In genomic region chr6:72500669-72501068, GRCh38 we compare ENCODE assay signal across 26 cellular contexts.
DNase-seq lines count a peak whose midpoint lies in the region; ATAC-seq, FAIRE-seq and TF ChIP-seq lines count a peak whose summit lies in the region.
"Had no signal": no experiment of that assay in that cellular context is flagged by ENCODE, and none has a peak within 500 bp of the region (broad histone marks: within the 10 kb centered on the region; RNA-seq: fewer than 3 reads in every experiment).

No MANE protein-coding gene starts in this region.

- intact Hi-C loops in Panc1 (cut with micrococcal nuclease; ENCODE audit: unreplicated experiment) (no loop called here), K562 (cut with micrococcal nuclease) (no loop called here), mucosa of descending colon (cut with DNase I, micrococcal nuclease) (no loop called here)

- no peak overlapping the region for H3K9ac ChIP-seq in K562 (ENCODE audit: insufficient read depth in 1 of 2, low read depth in 2 of 2, low read length in 2 of 2)
- H3K9ac ChIP-seq: BLaER1 had no signal

- no peaks in the 10 kb centered on the region for H3K79me2 ChIP-seq in K562 (ENCODE audit: control insufficient read depth, insufficient read depth, low read length)

- 61% methylated on average over 3 of the region's 3 CpGs for WGBS in K562 (ENCODE audit: insufficient coverage, low coverage, missing lambda C conversion rate)

- in situ Hi-C loops in Panc1 (cut with HindIII; ENCODE audit: low pct_unique_long_range_greater_than_20kb, low sequenced_read_pairs): no loop called here
- in situ Hi-C loops in K562 (cut with MboI): no loop called here

- H3K4me1 Mint-ChIP-seq in HFFc6 (ENCODE audit: low read depth): no peaks in the 10 kb centered on the region
- H3K4me1 Mint-ChIP-seq: CD14-positive monocyte; CD4-positive, alpha-beta memory T cell; CD4-positive, CD25-positive, alpha-beta regulatory T cell; CD8-positive, alpha-beta memory T cell had no signal

- BruUV-seq in Panc1 (replicated peaks; lab: Mats Ljungman, UMichigan) (no TSS peak), K562 (replicated peaks; lab: Mats Ljungman, UMichigan) (no TSS peak)

- no peak for TF ChIP-seq RAD21 in K562 (CRISPR knock-in tag; conservative IDR thresholded peaks at IDR 0.05 in 1 of 2, IDR thresholded peaks at IDR 0.05 in 1 of 2)

- H3K9me3 ChIP-seq in Panc1 (ENCODE audit: control insufficient read depth, insufficient read depth, low read depth, low read length): no peaks in the 10 kb centered on the region
- no peaks in the 10 kb centered on the region for H3K9me3 ChIP-seq in K562 (replicated peaks; ENCODE audit: control insufficient read depth, insufficient read depth, low read depth, low read length)
- no peaks in the 10 kb centered on the region for H3K9me3 ChIP-seq in mucosa of descending colon
- H3K9me3 ChIP-seq: BE2C had no signal

- DNase-seq in Panc1 (ENCODE audit: low read depth, low spot score) (no peak), K562 (ENCODE audit: extremely low read depth in 1 of 4, low spot score in 3 of 4) (no peak), HFFc6 (no peak), SHP77 (lab: John Stamatoyannopoulos, UW) (no peak), mucosa of descending colon (no peak)
- DNase-seq: 8988T; ACHN; BE2C; C1 segment of cervical spinal cord; CD4-positive, alpha-beta memory T cell; CD4-positive, CD25-positive, alpha-beta regulatory T cell; CD8-positive, alpha-beta memory T cell; COR-L47; DMS 273 treated with DMSO at 0.1 percent for 48 hours; DMS153; DMS53; DMS79; DND-41; EL; GDM1 had no signal

- no peak overlapping the region for H3K27ac Mint-ChIP-seq in HFFc6
- H3K27ac Mint-ChIP-seq: CD14-positive monocyte; CD4-positive, CD25-positive, alpha-beta regulatory T cell had no signal

- no peaks in the 10 kb centered on the region for H3K27me3 Mint-ChIP-seq in HFFc6 (ENCODE audit: insufficient read depth)

- no peaks in the 10 kb centered on the region for H3K9me1 ChIP-seq in K562 (ENCODE audit: control insufficient read depth, insufficient read depth, low read length)

- no peak overlapping the region for H3K4me3 Mint-ChIP-seq in HFFc6
- H3K4me3 Mint-ChIP-seq: CD14-positive monocyte; CD4-positive, CD25-positive, alpha-beta regulatory T cell had no signal

- CTCF ChIA-PET in Panc1 (lab: Charles Lee): no interaction called here
- CTCF ChIA-PET in K562 (lab: Yijun Ruan, JAX; ENCODE audit: low intra/inter-chr PET ratio): no interaction called here

- POLR2A ChIA-PET in Panc1 (lab: Charles Lee): no interaction called here
- POLR2A ChIA-PET in K562 (lab: Yijun Ruan, JAX): no interaction called here

- no peak for TF ChIP-seq EP300 in K562 (IDR thresholded peaks at IDR 0.05; ENCODE audit: low read length)

- H3K9me3 Mint-ChIP-seq in HFFc6: no peaks in the 10 kb centered on the region

- H3K4me3 ChIP-seq in Panc1 (ENCODE audit: low read depth in 2 of 2, low read length in 2 of 2) (no peak overlapping the region), K562 (no peak overlapping the region), mucosa of descending colon (no peak overlapping the region)
- H3K4me3 ChIP-seq: BLaER1, GM12878 had no signal

- H3K36me3 Mint-ChIP-seq in HFFc6 (ENCODE audit: low read depth): no peaks in the 10 kb centered on the region
- H3K36me3 Mint-ChIP-seq: CD14-positive monocyte; CD4-positive, alpha-beta memory T cell; CD4-positive, CD25-positive, alpha-beta regulatory T cell; CD8-positive, alpha-beta memory T cell had no signal

- 0 out of 2 replicates have a peak, but pooled peaks have one; percentile 10 for TF ChIP-seq CTCF in Panc1 (IDR thresholded peaks at IDR 0.05)
- TF ChIP-seq CTCF in K562 (IDR thresholded peaks at IDR 0.05 in 2 of 3, conservative IDR thresholded peaks at IDR 0.05 in 1 of 3; ENCODE audit: insufficient read depth in 2 of 3, low read depth in 1 of 3, low read length in 3 of 3): no peak
- no peak for TF ChIP-seq CTCF in HFFc6 (IDR thresholded peaks at IDR 0.05)
- TF ChIP-seq CTCF in mucosa of descending colon (IDR thresholded peaks at IDR 0.05): no peak

- TF ChIP-seq POLR2A in K562 (conservative IDR thresholded peaks at IDR 0.05): no peak

- no peaks in the 10 kb centered on the region for H3K27me3 ChIP-seq in Panc1 (ENCODE audit: control insufficient read depth, insufficient read depth, low read length)
- H3K27me3 ChIP-seq in K562 (ENCODE audit: control insufficient read depth in 2 of 2, insufficient read depth in 2 of 2, low read length in 2 of 2): no peaks in the 10 kb centered on the region
- H3K27me3 ChIP-seq: BE2C, BLaER1 had no signal

- no peak overlapping the region for H2AFZ ChIP-seq in K562 (ENCODE audit: low read depth, low read length)

- FAIRE-seq in K562 (lab: Jason Lieb, UNC): no peak
- FAIRE-seq: A204.1, GM12878, GM12892, GM18507 had no signal

- H3K27ac ChIP-seq in Panc1 (ENCODE audit: low read length) (no peak overlapping the region), K562 (ENCODE audit: extremely low read depth, low read depth, low read length) (no peak overlapping the region)
- H3K27ac ChIP-seq: BLaER1 had no signal

- no peak overlapping the region for H3K4me2 ChIP-seq in K562 (ENCODE audit: insufficient read depth, low read length)
- H3K4me2 ChIP-seq: BLaER1 had no signal

- ATAC-seq in Panc1 (no peak), K562 (no peak), mucosa of descending colon (no peak)
- ATAC-seq: GM12878 had no signal

- H3K4me1 ChIP-seq in Panc1 (ENCODE audit: control insufficient read depth, insufficient read depth, low read length) (no peaks in the 10 kb centered on the region), K562 (replicated peaks in 1 of 2; ENCODE audit: control insufficient read depth in 2 of 2, insufficient read depth in 2 of 2, low read length in 2 of 2) (no peaks in the 10 kb centered on the region), mucosa of descending colon (ENCODE audit: low read depth) (no peaks in the 10 kb centered on the region)
- H3K4me1 ChIP-seq: BE2C, BLaER1 had no signal

- H4K20me1 ChIP-seq in K562 (replicated peaks; ENCODE audit: control insufficient read depth, insufficient read depth, low read length): no peaks in the 10 kb centered on the region
- H4K20me1 ChIP-seq: BLaER1 had no signal

- no peaks in the 10 kb centered on the region for H3K36me3 ChIP-seq in Panc1 (ENCODE audit: control insufficient read depth, insufficient read depth, low read length)
- no peaks in the 10 kb centered on the region for H3K36me3 ChIP-seq in K562 (ENCODE audit: control insufficient read depth, insufficient read depth, low read length)
- H3K36me3 ChIP-seq in mucosa of descending colon (ENCODE audit: low read depth): no peaks in the 10 kb centered on the region
- H3K36me3 ChIP-seq: BE2C, BLaER1 had no signal

TF ChIP-seq in K562, 482 proteins besides CTCF, POLR2A, EP300 and RAD21 (continues in another document):
- TF ChIP-seq ESRRB (CRISPR knock-in tag; IDR thresholded peaks at IDR 0.05; ENCODE audit: borderline replicate concordance) (no peak), ZNF134 (CRISPR knock-in tag; conservative IDR thresholded peaks at IDR 0.05) (peak; percentile 92), ELF1 (tag; IDR thresholded peaks at IDR 0.05) (no peak), ERF (CRISPR knock-in tag; IDR thresholded peaks at IDR 0.05) (no peak), GATAD2B (IDR thresholded peaks at IDR 0.05; ENCODE audit: borderline replicate concordance) (no peak), BRF2 (IDR thresholded peaks at IDR 0.05; ENCODE audit: borderline replicate concordance, insufficient read depth, insufficient read length) (no peak), AFF1 (IDR thresholded peaks at IDR 0.05; ENCODE audit: low read depth in 1 of 2, partially characterized antibody in 2 of 2) (no peak), SRSF3 (IDR thresholded peaks at IDR 0.05; ENCODE audit: insufficient read depth, low read length) (no peak), HNRNPL (IDR thresholded peaks at IDR 0.05; ENCODE audit: low read depth, low read length) (no peak)
